8 cellular contexts compared by ENCODE assay signal in genomic region chr11:14358729-14359439, GRCh38. TPM values are rescaled to one million over a fixed set of nuclear protein-coding genes. Genes with fewer than 3 reads are reported as not detected.
DNase-seq lines count a peak whose midpoint lies in the region; ATAC-seq and TF ChIP-seq lines count a peak whose summit lies in the region.

RRAS2 (minus strand) TSS chr11:14359183; CDS start chr11:14358870, 313 bp downstream.

- H3K4me1 Mint-ChIP-seq in CD8-positive, alpha-beta memory T cell, result peaks cover 40 to 49% (median 44%) of the 10 kb centered on the region in 3 donors

- H3K36me3 Mint-ChIP-seq in CD8-positive, alpha-beta memory T cell, result peaks cover 0 to 5% (median 0%) of the 10 kb centered on the region in 3 donors

- DNase-seq in CD8-positive, alpha-beta memory T cell, result peak; percentile 69 to 85 (median 77)
- peak; percentile 7 for DNase-seq in RPMI8226
- DNase-seq in activated effector memory CD4-positive, alpha-beta T cell treated with anti-CD3 and anti-CD28 coated beads, Interleukin-2, amount 50 U/mL, for 16 hours, result peak; percentile 90
- DNase-seq in foreskin fibroblast, result peak; percentile 72 to 93
- DNase-seq in nucleus accumbens (lab: John Stamatoyannopoulos, UW), result peak in 44 of 56 donors; percentile 9 to 83 (median 48)

- POLR2A ChIA-PET in CD8-positive, alpha-beta memory T cell (lab: Charles Lee), result interaction anchor here (0.6 to 0.9 kb wide), 2 partner anchors 10 to 30 kb away, joined by 3 to 8 read pairs; no protein-coding TSS in a partner anchor

- H3K4me3 Mint-ChIP-seq in CD8-positive, alpha-beta memory T cell, result peak within 1 kb of the TSS; percentile 90 to 100 (median 97)

- H3K36me3 ChIP-seq in CD8-positive, alpha-beta memory T cell (ENCODE audit: insufficient read depth, low read length), result no peaks in the 10 kb centered on the region

- peak within 1 kb of the TSS; percentile 75 for H3K27ac ChIP-seq in CD8-positive, alpha-beta memory T cell (ENCODE audit: low read depth, low read length)

- H3K27me3 Mint-ChIP-seq in CD8-positive, alpha-beta memory T cell, result no peaks in the 10 kb centered on the region

- TF ChIP-seq CTCF in foreskin fibroblast (IDR thresholded peaks at IDR 0.05; ENCODE audit: low read depth, low read length) (no peak), subcutaneous adipose tissue (IDR thresholded peaks at IDR 0.05; ENCODE audit: low read depth) (no peak)

- peak within 1 kb of the TSS; percentile 66 for H3K4me3 ChIP-seq in CD8-positive, alpha-beta memory T cell (ENCODE audit: low read length)
- peak within 1 kb of the TSS; percentile 76 to 86 for H3K4me3 ChIP-seq in foreskin fibroblast (ENCODE audit: low read depth in 1 of 2, low read length in 2 of 2)

- CTCF ChIA-PET in CD8-positive, alpha-beta memory T cell (lab: Charles Lee), result interaction anchor here (0.9 to 1.4 kb wide), 2 partner anchors 51 to 58 kb away, joined by 4 to 5 read pairs; no protein-coding TSS in a partner anchor

- H3K27ac Mint-ChIP-seq in CD8-positive, alpha-beta memory T cell, result peak within 1 kb of the TSS; percentile 85 to 97 (median 94)

- ATAC-seq in GM19351 (IDR thresholded peaks at IDR 0.05; ENCODE audit: unreplicated experiment), result peak; percentile 88
- ATAC-seq in HG03520 (IDR thresholded peaks at IDR 0.05; ENCODE audit: unreplicated experiment), result peak; percentile 85

- no peaks in the 10 kb centered on the region for H3K9me3 ChIP-seq in CD8-positive, alpha-beta memory T cell (ENCODE audit: low read length)

- peaks cover 15% of the 10 kb centered on the region for H3K4me1 ChIP-seq in CD8-positive, alpha-beta memory T cell (ENCODE audit: insufficient read depth, low read length)

- H3K27me3 ChIP-seq in CD8-positive, alpha-beta memory T cell (ENCODE audit: insufficient read depth, low read length, poor library complexity, severe bottlenecking), result no peaks in the 10 kb centered on the region

- H3K9me3 Mint-ChIP-seq in CD8-positive, alpha-beta memory T cell, result no peaks in the 10 kb centered on the region

RNA-seq across cellular contexts. Expression of gene RRAS2, which starts in this region (rescaled TPM):
- 10 to 100 TPM; 70.1 to 72.6 TPM for total RNA-seq in CD8-positive, alpha-beta memory T cell
- 52.6 TPM for polyA plus RNA-seq in CD8-positive, alpha-beta memory T cell
- total RNA-seq in subcutaneous adipose tissue, result 10 to 100 TPM; 56.9 to 95.4 (median 64.6) TPM

Comparison
In these comparisons a context has a peak if more than half of its experiments do, and no peak if none do; other contexts are left out.
1. Peak in every context shown above with its lines: DNase-seq, ATAC-seq, H3K4me3 ChIP-seq and H3K27ac ChIP-seq.
2. DNase-seq: peak in every context shown above with its lines; median percentile 90 in activated effector memory CD4-positive, alpha-beta T cell treated with anti-CD3 and anti-CD28 coated beads, Interleukin-2, amount 50 U/mL, for 16 hours; 82 in foreskin fibroblast; 77 in CD8-positive, alpha-beta memory T cell; 48 in nucleus accumbens; 7 in RPMI8226.